In genomic region chr12:124566181-124567034, GRCh38 we compare ENCODE assay signal across 8 cellular contexts. TPM values are rescaled to one million over a fixed set of nuclear protein-coding genes. Genes with fewer than 3 reads are reported as not detected.
DNase-seq lines count a peak whose midpoint lies in the region; ATAC-seq and TF ChIP-seq lines count a peak whose summit lies in the region.

No MANE protein-coding gene starts in this region.

- H3K27ac ChIP-seq in AG04450 (ENCODE audit: low read depth, low read length) (peak overlapping the region; percentile 70), lower lobe of right lung (peak overlapping the region; percentile 98)

- ATAC-seq in GM18520 (IDR thresholded peaks at IDR 0.05; ENCODE audit: unreplicated experiment) (peak; percentile 30), HG03135 (IDR thresholded peaks at IDR 0.05; ENCODE audit: unreplicated experiment) (peak; percentile 30), lower lobe of right lung (peak; percentile 79 to 83)

- H3K4me3 ChIP-seq in AG04450 (ENCODE audit: low read depth, low read length) (peak overlapping the region; percentile 88), lower lobe of right lung (peak overlapping the region; percentile 97)

- H3K27ac Mint-ChIP-seq in activated CD4-positive, alpha-beta memory T cell treated with anti-CD3 and anti-CD28 coated beads, Interleukin-2, amount 10 ng/mL, durations not matched to agents 7 days and 5 days, result peak overlapping the region; percentile 74

- no peaks in the 10 kb centered on the region for H3K36me3 ChIP-seq in lower lobe of right lung

- DNase-seq in AG04450 (ENCODE audit: low read depth, low spot score) (peak; percentile 33), NCI-H526 (lab: John Stamatoyannopoulos, UW) (peak; percentile 43 to 89), lower lobe of right lung (peak; percentile 93)
- DNase-seq in activated CD4-positive, alpha-beta memory T cell treated with anti-CD3 and anti-CD28 coated beads, Interleukin-2, amount 10 ng/mL, durations not matched to agents 7 days and 5 days, result peak; percentile 71
- peak; percentile 52 for DNase-seq in effector CD4-positive, alpha-beta T cell
- peak; percentile 56 to 65 for DNase-seq in stimulated activated CD4-positive, alpha-beta T cell treated with anti-CD3 and anti-CD28 coated beads, Interleukin-4, amount 100 ng/mL, for 48 hours (ENCODE audit: low read depth in 2 of 2)

- peaks cover 12% of the 10 kb centered on the region for H3K4me1 Mint-ChIP-seq in activated CD4-positive, alpha-beta memory T cell treated with anti-CD3 and anti-CD28 coated beads, Interleukin-2, amount 10 ng/mL, durations not matched to agents 7 days and 5 days

- no peaks in the 10 kb centered on the region; the same call in 1 of the 2 replicates for H3K9me3 ChIP-seq in AG04450 (ENCODE audit: control insufficient read depth, insufficient read depth, low read length)
- H3K9me3 ChIP-seq in lower lobe of right lung, result no peaks in the 10 kb centered on the region

- intact Hi-C loops in lower lobe of right lung (cut with DNase I), result no loop called here

- peaks cover 2% of the 10 kb centered on the region for H3K27me3 Mint-ChIP-seq in activated CD4-positive, alpha-beta memory T cell treated with anti-CD3 and anti-CD28 coated beads, Interleukin-2, amount 10 ng/mL, durations not matched to agents 7 days and 5 days

- POLR2A ChIA-PET in AG04450 (lab: Yijun Ruan, JAX), result interaction anchor here (0.7 to 2.0 kb wide), 7 partner anchors 15 to 181 kb away, joined by 3 to 9 read pairs (median 4); no protein-coding TSS in a partner anchor
- POLR2A ChIA-PET in activated CD4-positive, alpha-beta memory T cell treated with anti-CD3 and anti-CD28 coated beads, Interleukin-2, amount 10 ng/mL, durations not matched to agents 7 days and 5 days (lab: Charles Lee), result interaction anchor here (0.8 to 3.2 kb wide), 9 partner anchors 10 to 351 kb away, joined by 3 to 16 read pairs (median 5); no protein-coding TSS in a partner anchor

- CTCF ChIA-PET in AG04450 (lab: Charles Lee), result interaction anchor here (0.6 kb wide), 3 partner anchors 26 to 805 kb away, joined by 3 to 5 read pairs (median 4); no protein-coding TSS in a partner anchor
- CTCF ChIA-PET in activated CD4-positive, alpha-beta memory T cell treated with anti-CD3 and anti-CD28 coated beads, Interleukin-2, amount 10 ng/mL, durations not matched to agents 7 days and 5 days (lab: Charles Lee), result interaction anchor here (0.6 to 1.7 kb wide), 3 partner anchors 17 to 208 kb away, joined by 3 to 6 read pairs (median 5); no protein-coding TSS in a partner anchor

- no peaks in the 10 kb centered on the region for H3K9me3 Mint-ChIP-seq in activated CD4-positive, alpha-beta memory T cell treated with anti-CD3 and anti-CD28 coated beads, Interleukin-2, amount 10 ng/mL, durations not matched to agents 7 days and 5 days

- H3K4me1 ChIP-seq in lower lobe of right lung, result peaks cover 60% of the 10 kb centered on the region

- no peak for TF ChIP-seq CTCF in AG04450 (IDR thresholded peaks at IDR 0.05; ENCODE audit: low read depth, low read length)
- TF ChIP-seq CTCF in lower lobe of right lung (IDR thresholded peaks at IDR 0.05), result no peak

- H3K27me3 ChIP-seq in AG04450 (ENCODE audit: control insufficient read depth, insufficient read depth, low read length), result no peaks in the 10 kb centered on the region
- H3K27me3 ChIP-seq in lower lobe of right lung (ENCODE audit: low read depth), result no peaks in the 10 kb centered on the region

- no peaks in the 10 kb centered on the region for H3K36me3 Mint-ChIP-seq in activated CD4-positive, alpha-beta memory T cell treated with anti-CD3 and anti-CD28 coated beads, Interleukin-2, amount 10 ng/mL, durations not matched to agents 7 days and 5 days (ENCODE audit: low read depth)

- peak overlapping the region; percentile 94 for H3K4me3 Mint-ChIP-seq in activated CD4-positive, alpha-beta memory T cell treated with anti-CD3 and anti-CD28 coated beads, Interleukin-2, amount 10 ng/mL, durations not matched to agents 7 days and 5 days

RNA-seq across cellular contexts. Expression of gene NCOR2, which starts 1.0 kb away (rescaled TPM):
- 3.3 and 8.0 TPM in 2 replicates for polyA plus RNA-seq in AG04450 (2011; rRNA removed)
- 15.4 and 16.5 TPM in 2 replicates for polyA minus RNA-seq in AG04450 (2011; rRNA and poly(A)+ RNA removed)
- 10 to 100 TPM; 88.9 to 90.8 TPM for total RNA-seq in activated CD4-positive, alpha-beta memory T cell treated with anti-CD3 and anti-CD28 coated beads, Interleukin-2, amount 10 ng/mL, durations not matched to agents 7 days and 5 days
- 318 TPM for total RNA-seq in lower lobe of right lung

Comparison
In these comparisons a context has a peak if more than half of its experiments do, and no peak if none do; other contexts are left out.
1. Peak in every context shown above with its lines: DNase-seq, ATAC-seq, H3K4me3 ChIP-seq and H3K27ac ChIP-seq.
2. DNase-seq: peak in every context shown above with its lines; median percentile 93 in lower lobe of right lung; 71 in activated CD4-positive, alpha-beta memory T cell treated with anti-CD3 and anti-CD28 coated beads, Interleukin-2, amount 10 ng/mL, durations not matched to agents 7 days and 5 days; 66 in NCI-H526; 60 in stimulated activated CD4-positive, alpha-beta T cell treated with anti-CD3 and anti-CD28 coated beads, Interleukin-4, amount 100 ng/mL, for 48 hours; 52 in effector CD4-positive, alpha-beta T cell; 33 in AG04450.
3. ATAC-seq: peak in every context shown above with its lines; median percentile 81 in lower lobe of right lung; 30 in GM18520; 30 in HG03135.